18 cellular contexts compared by ENCODE assay signal in genomic region chr14:72663076-72663487, GRCh38.
DNase-seq lines count a peak whose midpoint lies in the region; ATAC-seq, FAIRE-seq and TF ChIP-seq lines count a peak whose summit lies in the region.
"Had no signal": no experiment of that assay in that cellular context is flagged by ENCODE, and none has a peak within 500 bp of the region (broad histone marks: within the 10 kb centered on the region; RNA-seq: fewer than 3 reads in every experiment).

No MANE protein-coding gene starts in this region.

- H3K79me2 ChIP-seq in GM12878 (ENCODE audit: control insufficient read depth, insufficient read depth, low read length) = no peaks in the 10 kb centered on the region

- no peak overlapping the region for H3K27ac Mint-ChIP-seq in stimulated activated effector memory CD8-positive, alpha-beta T cell treated with anti-CD3 and anti-CD28 coated beads, Interleukin-12 subunit alpha, Interleukin-12 subunit beta, amount 100 ng/mL, for 72 hours

- H3K9me3 ChIP-seq in cardiac muscle cell (ENCODE audit: low read depth) (no peaks in the 10 kb centered on the region), IMR-90 (ENCODE audit: control insufficient read depth, insufficient read depth, low read length) (no peaks in the 10 kb centered on the region), GM12878 (replicated peaks; ENCODE audit: control insufficient read depth, insufficient read depth, low read length) (no peaks in the 10 kb centered on the region; the same call in 2 of the 3 replicates), colonic mucosa (no peaks in the 10 kb centered on the region)
- H3K9me3 ChIP-seq: BLaER1, Peyer's patch had no signal

- 100% methylated on average over 1 of the region's 1 CpG; no CpG with 5 or more reads in 1 of the 2 experiments for WGBS in IMR-90 (ENCODE audit: extremely low coverage in 2 of 2, insufficient read length in 1 of 2), 2 experiments
- WGBS in GM12878 (ENCODE audit: insufficient coverage, insufficient replicate concordance, low lambda C conversion rate, missing lambda C conversion rate) = 24% methylated on average over 1 of the region's 1 CpG

- no peak for TF ChIP-seq POLR2A in IMR-90 (IDR thresholded peaks at IDR 0.05; ENCODE audit: low read depth, low read length)
- no peak for TF ChIP-seq POLR2A in GM12878 (IDR thresholded peaks at IDR 0.05; ENCODE audit: low read depth, low read length)

- intact Hi-C loops in Right ventricle myocardium inferior (cut with DNase I) (no loop called here), IMR-90 (cut with micrococcal nuclease) (no loop called here), GM12878 (cut with micrococcal nuclease; ENCODE audit: unreplicated experiment) (no loop called here), colonic mucosa (cut with DNase I) (no loop called here)

- H2AFZ ChIP-seq in IMR-90 (replicated peaks; ENCODE audit: low read length, poor library complexity) = no peak overlapping the region
- no peak overlapping the region for H2AFZ ChIP-seq in GM12878 (ENCODE audit: control insufficient read depth, low read depth, low read length)

- H3K9ac ChIP-seq in IMR-90 (ENCODE audit: low read depth, low read length) (no peak overlapping the region), GM12878 (ENCODE audit: control insufficient read depth, insufficient read depth, low read length) (no peak overlapping the region), colonic mucosa (ENCODE audit: low read depth in 2 of 2, low read length in 2 of 2) (no peak overlapping the region)
- H3K9ac ChIP-seq: BLaER1 had no signal

- H3K18ac ChIP-seq in IMR-90 (ENCODE audit: low read depth, low read length) = peak overlapping the region; percentile 98

- ATAC-seq in Right ventricle myocardium inferior = no peak
- ATAC-seq in IMR-90 (ENCODE audit: low read depth) = no peak
- ATAC-seq in GM12878 = peak; percentile 81
- peak; percentile 74 for ATAC-seq in stimulated activated effector memory CD8-positive, alpha-beta T cell treated with anti-CD3 and anti-CD28 coated beads, Interleukin-12 subunit alpha, Interleukin-12 subunit beta, amount 100 ng/mL, for 72 hours

- H3K4ac ChIP-seq in IMR-90 (ENCODE audit: low read depth, low read length) = peak overlapping the region; percentile 99

- peaks cover 24% of the 10 kb centered on the region for H3K9me1 ChIP-seq in IMR-90 (ENCODE audit: insufficient read depth, low read length)

- TF ChIP-seq RAD21 in IMR-90 (IDR thresholded peaks at IDR 0.05; ENCODE audit: low read length) = no peak
- no peak for TF ChIP-seq RAD21 in GM12878 (IDR thresholded peaks at IDR 0.05; ENCODE audit: insufficient read depth, low read depth, low read length)

- peak overlapping the region; percentile 100; the same call in 2 of the 3 replicates for H2BK15ac ChIP-seq in IMR-90 (ENCODE audit: low read depth, low read length)

- H3K36me3 ChIP-seq in cardiac muscle cell = peaks cover 28% of the 10 kb centered on the region
- peaks cover 6% of the 10 kb centered on the region for H3K36me3 ChIP-seq in IMR-90 (ENCODE audit: control insufficient read depth, insufficient read depth, low read length)
- no peaks in the 10 kb centered on the region for H3K36me3 ChIP-seq in GM12878 (ENCODE audit: control insufficient read depth in 2 of 2, insufficient read depth in 2 of 2, low read length in 1 of 2)
- H3K36me3 ChIP-seq in colonic mucosa = no peaks in the 10 kb centered on the region
- H3K36me3 ChIP-seq: BLaER1, Peyer's patch had no signal

- H3K4me3 Mint-ChIP-seq in stimulated activated effector memory CD8-positive, alpha-beta T cell treated with anti-CD3 and anti-CD28 coated beads, Interleukin-12 subunit alpha, Interleukin-12 subunit beta, amount 100 ng/mL, for 72 hours = no peak overlapping the region
- H3K4me3 Mint-ChIP-seq: CD8-positive, alpha-beta memory T cell; H9; IgD-negative memory B cell had no signal

- peaks cover 39% of the 10 kb centered on the region for H3K4me1 Mint-ChIP-seq in stimulated activated effector memory CD8-positive, alpha-beta T cell treated with anti-CD3 and anti-CD28 coated beads, Interleukin-12 subunit alpha, Interleukin-12 subunit beta, amount 100 ng/mL, for 72 hours
- H3K4me1 Mint-ChIP-seq: CD8-positive, alpha-beta memory T cell had no signal

- peak overlapping the region; percentile 98 for H4K5ac ChIP-seq in IMR-90 (ENCODE audit: low read depth, low read length)

- POLR2A ChIA-PET in IMR-90 (lab: Charles Lee; ENCODE audit: unreplicated experiment) (no interaction called here), GM12878 (lab: Charles Lee) (interaction anchor here (1.0 kb wide), 1 partner anchor 52 kb away, joined by 3 read pairs; no protein-coding TSS in a partner anchor)

- SMC1A ChIA-PET in GM12878 (lab: Charles Lee; ENCODE audit: uncharacterized antibody, unreplicated experiment) = interaction anchor here (0.6 to 1.7 kb wide), 6 partner anchors 13 to 619 kb away, joined by 3 to 4 read pairs (median 3); partner anchors contain the start of gene DPF3

- RAD21 ChIA-PET in GM12878 (lab: Charles Lee; ENCODE audit: unreplicated experiment) = no interaction called here

- no peak overlapping the region for H3K4me2 ChIP-seq in IMR-90 (ENCODE audit: low read depth, low read length)
- no peak overlapping the region for H3K4me2 ChIP-seq in GM12878 (ENCODE audit: control insufficient read depth, insufficient read depth)
- H3K4me2 ChIP-seq: BLaER1 had no signal

- in situ Hi-C loops in IMR-90 (cut with MboI; ENCODE audit: low sequenced_read_pairs) (no loop called here), GM12878 (cut with MboI) (no loop called here)

- H4K20me1 ChIP-seq in IMR-90 (ENCODE audit: insufficient read depth, low read length) (no peaks in the 10 kb centered on the region), GM12878 (ENCODE audit: control insufficient read depth, insufficient read depth) (no peaks in the 10 kb centered on the region)
- H4K20me1 ChIP-seq: BLaER1 had no signal

- H3K27me3 ChIP-seq in cardiac muscle cell (no peaks in the 10 kb centered on the region), IMR-90 (ENCODE audit: control insufficient read depth, insufficient read depth, low read length) (no peaks in the 10 kb centered on the region), GM12878 (replicated peaks in 1 of 2; ENCODE audit: control insufficient read depth in 2 of 2, insufficient read depth in 2 of 2, low read length in 1 of 2) (no peaks in the 10 kb centered on the region), colonic mucosa (no peaks in the 10 kb centered on the region)
- H3K27me3 ChIP-seq: BLaER1, Peyer's patch had no signal

- peak overlapping the region; percentile 100 for H2AK5ac ChIP-seq in IMR-90 (ENCODE audit: low read depth, low read length)

- TF ChIP-seq EP300 in GM12878 (IDR thresholded peaks at IDR 0.05; ENCODE audit: borderline replicate concordance in 1 of 2, control insufficient read depth in 1 of 2, low read depth in 2 of 2, low read length in 2 of 2) = peak in 1 of 2 experiments; percentile 71; a peak in 1 of 4 replicates

- no TSS peak for BruUV-seq in IMR-90 (replicated peaks; lab: Mats Ljungman, UMichigan)
- BruUV-seq in GM12878 (replicated peaks; lab: Mats Ljungman, UMichigan) = no TSS peak

- FAIRE-seq in GM12878 (lab: Jason Lieb, UNC) = no peak

- H3K36me3 Mint-ChIP-seq in stimulated activated effector memory CD8-positive, alpha-beta T cell treated with anti-CD3 and anti-CD28 coated beads, Interleukin-12 subunit alpha, Interleukin-12 subunit beta, amount 100 ng/mL, for 72 hours = no peaks in the 10 kb centered on the region

- peak overlapping the region; percentile 9 for H3K27ac ChIP-seq in cardiac muscle cell
- peak overlapping the region; percentile 99 for H3K27ac ChIP-seq in IMR-90 (ENCODE audit: insufficient read depth, low read length)
- H3K27ac ChIP-seq in GM12878 (ENCODE audit: control insufficient read depth, insufficient read depth) = no peak overlapping the region
- H3K27ac ChIP-seq in colonic mucosa = no peak overlapping the region
- H3K27ac ChIP-seq: BLaER1, Peyer's patch had no signal

- H3K4me3 ChIP-seq in cardiac muscle cell (no peak overlapping the region), IMR-90 (ENCODE audit: insufficient read depth, low read depth, low read length) (no peak overlapping the region), GM12878 (no peak overlapping the region), colonic mucosa (no peak overlapping the region)
- H3K4me3 ChIP-seq: BLaER1, Peyer's patch had no signal

- peaks cover 17 to 23% of the 10 kb centered on the region in 2 experiments for H3K79me1 ChIP-seq in IMR-90 (ENCODE audit: low read depth in 1 of 2, low read length in 2 of 2)

- H3K4me1 ChIP-seq in cardiac muscle cell (ENCODE audit: low read depth) (peaks cover 9% of the 10 kb centered on the region), IMR-90 (ENCODE audit: control insufficient read depth, insufficient read depth, low read length) (peaks cover 23% of the 10 kb centered on the region), GM12878 (ENCODE audit: control insufficient read depth, insufficient read depth, low read length) (no peaks in the 10 kb centered on the region; the same call in 1 of the 2 replicates), colonic mucosa (no peaks in the 10 kb centered on the region)
- H3K4me1 ChIP-seq: BLaER1, Peyer's patch had no signal

- peak overlapping the region; percentile 85 for H2AK9ac ChIP-seq in IMR-90 (replicated peaks; ENCODE audit: low read depth, low read length, poor library complexity)

- peak overlapping the region; percentile 91; the same call in 1 of the 2 replicates for H3K23ac ChIP-seq in IMR-90 (ENCODE audit: low read depth, low read length)

- H2BK120ac ChIP-seq in IMR-90 (ENCODE audit: low read depth, low read length) = peak overlapping the region; percentile 99

- H4K8ac ChIP-seq in IMR-90 (ENCODE audit: low read depth in 2 of 2, low read length in 2 of 2) = peak overlapping the region; percentile 98 to 99

- H4K91ac ChIP-seq in IMR-90 (ENCODE audit: insufficient read depth, low read depth, low read length) = peak overlapping the region; percentile 100

- H3K9me3 Mint-ChIP-seq in stimulated activated effector memory CD8-positive, alpha-beta T cell treated with anti-CD3 and anti-CD28 coated beads, Interleukin-12 subunit alpha, Interleukin-12 subunit beta, amount 100 ng/mL, for 72 hours = no peaks in the 10 kb centered on the region
- H3K9me3 Mint-ChIP-seq: CD8-positive, alpha-beta memory T cell; H9 had no signal

- peak overlapping the region; percentile 100 for H2BK5ac ChIP-seq in IMR-90 (ENCODE audit: low read depth, low read length, poor library complexity, severe bottlenecking)

- CTCF ChIA-PET in IMR-90 (lab: Yijun Ruan, JAX) = interaction anchor here (1.2 kb wide), 1 partner anchor 147 kb away, joined by 3 read pairs; no protein-coding TSS in a partner anchor
- CTCF ChIA-PET in GM12878 (lab: Yijun Ruan, JAX) = interaction anchor here (0.9 kb wide), 1 partner anchor 143 kb away, joined by 3 read pairs; no protein-coding TSS in a partner anchor

- no peak for DNase-seq in cardiac muscle cell (ENCODE audit: low read depth in 1 of 2, low spot score in 1 of 2)
- no peak for DNase-seq in Right ventricle myocardium inferior (ENCODE audit: missing footprints)
- DNase-seq in IMR-90 = peak; percentile 41
- DNase-seq in GM12878 (ENCODE audit: low read depth, low spot score) = no peak
- peak; percentile 4 to 56 for DNase-seq in stimulated activated effector memory CD8-positive, alpha-beta T cell treated with anti-CD3 and anti-CD28 coated beads, Interleukin-12 subunit alpha, Interleukin-12 subunit beta, amount 100 ng/mL, for 72 hours (ENCODE audit: low spot score in 2 of 2)
- DNase-seq in AG20443 (ENCODE audit: low spot score) = no peak
- DNase-seq in colonic mucosa = no peak
- no peak for DNase-seq in kidney glomerular epithelial cell (lab: John Stamatoyannopoulos, UW)
- DNase-seq: CD8-positive, alpha-beta memory T cell; H9; NCI-H1417 treated with DMSO at 0.1 percent for 48 hours; NCI-H2029; NCI-H2171 treated with DMSO at 0.1 percent for 48 hours; NCI-H510A treated with DMSO at 0.1 percent for 48 hours; Peyer's patch; SHP77 had no signal

- no peak overlapping the region for H3K56ac ChIP-seq in IMR-90 (ENCODE audit: extremely low read depth, insufficient read depth, low read length)

- H3K14ac ChIP-seq in IMR-90 (replicated peaks; ENCODE audit: low read depth, low read length) = peak overlapping the region; percentile 98

- dilution Hi-C loops in IMR-90 (cut with HindIII; ENCODE audit: low sequenced_read_pairs, unreplicated experiment) = no loop called here

- H2BK20ac ChIP-seq in IMR-90 (ENCODE audit: low read depth, low read length) = peak overlapping the region; percentile 98

- no peak for TF ChIP-seq CTCF in cardiac muscle cell (IDR thresholded peaks at IDR 0.05; ENCODE audit: low read depth, low read length)
- TF ChIP-seq CTCF in IMR-90 (conservative IDR thresholded peaks at IDR 0.05; ENCODE audit: low read depth, low read length) = no peak
- no peak for TF ChIP-seq CTCF in GM12878 (IDR thresholded peaks at IDR 0.05 in 2 of 3, conservative IDR thresholded peaks at IDR 0.05 in 1 of 3; ENCODE audit: control insufficient read depth in 2 of 3, extremely low read depth in 1 of 3, insufficient read depth in 1 of 3, low read depth in 3 of 3, low read length in 3 of 3)
- TF ChIP-seq CTCF in colonic mucosa (IDR thresholded peaks at IDR 0.05) = no peak

Comparison
In these comparisons a context has a peak if more than half of its experiments do, and no peak if none do; other contexts are left out.
1. DNase-seq: peak in IMR-90 (single experiment) and stimulated activated effector memory CD8-positive, alpha-beta T cell treated with anti-CD3 and anti-CD28 coated beads, Interleukin-12 subunit alpha, Interleukin-12 subunit beta, amount 100 ng/mL, for 72 hours (2 of 2); none in cardiac muscle cell (0 of 2), Right ventricle myocardium inferior (single experiment), GM12878 (single experiment), AG20443 (single experiment), colonic mucosa (single experiment) and kidney glomerular epithelial cell (single experiment).
2. H3K27ac ChIP-seq: peak in cardiac muscle cell (single experiment) and IMR-90 (single experiment); none in GM12878 (single experiment) and colonic mucosa (single experiment).
3. ATAC-seq: peak in GM12878 (single experiment) and stimulated activated effector memory CD8-positive, alpha-beta T cell treated with anti-CD3 and anti-CD28 coated beads, Interleukin-12 subunit alpha, Interleukin-12 subunit beta, amount 100 ng/mL, for 72 hours (single experiment); none in Right ventricle myocardium inferior (single experiment) and IMR-90 (single experiment).